In the genomic region with DNA sequence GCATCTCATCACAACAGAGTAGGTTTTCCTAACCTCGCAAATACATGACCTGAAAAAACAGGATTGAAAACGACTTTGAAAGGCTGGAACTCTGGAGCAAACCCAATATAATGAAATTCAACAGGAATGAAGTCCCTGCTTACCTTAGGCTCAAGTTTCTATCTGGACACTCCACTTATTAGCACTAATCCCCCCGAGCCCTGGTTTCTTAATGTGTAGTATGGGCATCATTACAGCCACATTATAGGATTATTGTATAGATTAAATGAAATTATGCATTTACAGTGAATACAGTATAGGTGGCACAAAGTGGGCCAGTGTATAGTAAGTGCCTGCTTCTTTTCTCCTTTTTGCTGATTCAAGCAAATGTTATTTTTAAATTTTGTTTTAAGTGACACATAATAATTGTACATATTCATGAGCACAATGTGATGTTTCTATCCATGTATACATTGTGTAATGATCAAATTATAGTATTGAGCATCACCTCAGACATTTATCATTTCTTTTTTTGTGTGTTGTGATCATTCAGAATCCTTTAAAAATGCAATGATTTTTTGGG, we compare ENCODE assay signal across 19 cellular contexts.
"Had no signal": no experiment of that assay in that cellular context is flagged by ENCODE, and none has a peak within 500 bp of the region (broad histone marks: within the 10 kb centered on the region; RNA-seq: fewer than 3 reads in every experiment).

No MANE protein-coding gene starts in this region.

- DNase-seq: MV-4-11, NCI-H1048, NCI-H1105 treated with DMSO at 0.1 percent for 48 hours, NCI-H1417 treated with DMSO at 0.1 percent for 48 hours, NCI-H146, NCI-H1694 treated with DMSO at 0.1 percent for 48 hours, NCI-H1930, NCI-H2081, NCI-H2107, NCI-H2227 treated with DMSO at 0.1 percent for 48 hours, NCI-H526, PC-3, SHP77, T-helper 1 cell, T-helper 17 cell had no signal

- ATAC-seq: Panc1, PC-3, SK-N-SH treated with all-trans-retinoic acid at 6 μM for 48 hours, T-helper 17 cell had no signal

- FAIRE-seq: HTR-8/SVneo had no signal

- H3K27ac ChIP-seq: RWPE1 had no signal
